Comparison of ENCODE assay signal across 1 cellular context in genomic region chr1:39691383-39692151, GRCh38.
TF ChIP-seq lines count a peak whose summit lies in the region.

TSS of gene HPCAL4 (minus strand) at chr1:39691433. CDS start at chr1:39684603, 6,830 bp downstream.

TF ChIP-seq in K562, 482 proteins besides CTCF, POLR2A, EP300 and RAD21 (continued from another document and continues in another):
- TF ChIP-seq MTA3 (IDR thresholded peaks at IDR 0.05; ENCODE audit: borderline replicate concordance) (no peak; the same call in 1 of the 2 replicates), ZNF175 (CRISPR knock-in tag; IDR thresholded peaks at IDR 0.05; ENCODE audit: low read depth) (no peak), GATAD2B (IDR thresholded peaks at IDR 0.05; ENCODE audit: borderline replicate concordance) (no peak), L3MBTL2 (IDR thresholded peaks at IDR 0.05) (peak; percentile 72), BCL6 (CRISPR knock-in tag; IDR thresholded peaks at IDR 0.05) (no peak), TFAM (CRISPR knock-in tag; conservative IDR thresholded peaks at IDR 0.05) (no peak), ZNF699 (CRISPR knock-in tag; IDR thresholded peaks at IDR 0.05; ENCODE audit: insufficient replicate concordance) (no peak), ZNF408 (CRISPR knock-in tag; IDR thresholded peaks at IDR 0.05; ENCODE audit: low read depth) (no peak), SMARCB1 (IDR thresholded peaks at IDR 0.05; ENCODE audit: insufficient read length, low read depth) (no peak), CCNT2 (IDR thresholded peaks at IDR 0.05; ENCODE audit: borderline replicate concordance, extremely low read depth, insufficient read length, low read depth, low read length) (no peak), ZBTB33 (CRISPR knock-in tag; IDR thresholded peaks at IDR 0.05) (peak; percentile 78; the same call in 1 of the 2 replicates), IRF1 (CRISPR knock-in tag; IDR thresholded peaks at IDR 0.05; ENCODE audit: borderline replicate concordance) (no peak), ZFX (CRISPR knock-in tag; IDR thresholded peaks at IDR 0.05) (no peak), RBM25 (IDR thresholded peaks at IDR 0.05; ENCODE audit: low read depth, low read length, severe bottlenecking) (peak; percentile 69), HNRNPUL1 (IDR thresholded peaks at IDR 0.05; ENCODE audit: low read length) (no peak), ARID4B (CRISPR knock-in tag; IDR thresholded peaks at IDR 0.05) (no peak), CTBP1 (IDR thresholded peaks at IDR 0.05; ENCODE audit: borderline replicate concordance) (peak; percentile 48; the same call in 1 of the 2 replicates), CBX1 (IDR thresholded peaks at IDR 0.05; ENCODE audit: low read depth) (no peak), THRA (IDR thresholded peaks at IDR 0.05) (no peak), KLF13 (tag; IDR thresholded peaks at IDR 0.05; ENCODE audit: borderline replicate concordance, low read depth) (no peak), BRD9 (IDR thresholded peaks at IDR 0.05; ENCODE audit: low read depth, partially characterized antibody) (no peak), SFPQ (IDR thresholded peaks at IDR 0.05; ENCODE audit: low read depth, low read length) (no peak), TBP (optimal IDR thresholded peaks at IDR 0.05; ENCODE audit: low read depth, low read length) (no peak), ZFP36 (IDR thresholded peaks at IDR 0.05; ENCODE audit: low read depth, low read length, partially characterized antibody) (no peak), JUNB (CRISPR knock-in tag; conservative IDR thresholded peaks at IDR 0.05) (no peak), KLF6 (CRISPR knock-in tag; IDR thresholded peaks at IDR 0.05; ENCODE audit: borderline replicate concordance) (no peak), HOXB6 (CRISPR knock-in tag; IDR thresholded peaks at IDR 0.05; ENCODE audit: borderline replicate concordance) (no peak), XRCC3 (IDR thresholded peaks at IDR 0.05) (no peak), ZBTB2 (IDR thresholded peaks at IDR 0.05) (no peak), ETS2 (tag; IDR thresholded peaks at IDR 0.05; ENCODE audit: borderline replicate concordance, poor library complexity, severe bottlenecking) (no peak), EGR1 (conservative IDR thresholded peaks at IDR 0.05) (0 out of 2 replicates have a peak, but pooled peaks have one; percentile 23), ZC3H8 (IDR thresholded peaks at IDR 0.05) (no peak), CBX2 (IDR thresholded peaks at IDR 0.05; ENCODE audit: insufficient read depth, low read length, poor library complexity, severe bottlenecking) (no peak)
- TF ChIP-seq, protein P1, sequence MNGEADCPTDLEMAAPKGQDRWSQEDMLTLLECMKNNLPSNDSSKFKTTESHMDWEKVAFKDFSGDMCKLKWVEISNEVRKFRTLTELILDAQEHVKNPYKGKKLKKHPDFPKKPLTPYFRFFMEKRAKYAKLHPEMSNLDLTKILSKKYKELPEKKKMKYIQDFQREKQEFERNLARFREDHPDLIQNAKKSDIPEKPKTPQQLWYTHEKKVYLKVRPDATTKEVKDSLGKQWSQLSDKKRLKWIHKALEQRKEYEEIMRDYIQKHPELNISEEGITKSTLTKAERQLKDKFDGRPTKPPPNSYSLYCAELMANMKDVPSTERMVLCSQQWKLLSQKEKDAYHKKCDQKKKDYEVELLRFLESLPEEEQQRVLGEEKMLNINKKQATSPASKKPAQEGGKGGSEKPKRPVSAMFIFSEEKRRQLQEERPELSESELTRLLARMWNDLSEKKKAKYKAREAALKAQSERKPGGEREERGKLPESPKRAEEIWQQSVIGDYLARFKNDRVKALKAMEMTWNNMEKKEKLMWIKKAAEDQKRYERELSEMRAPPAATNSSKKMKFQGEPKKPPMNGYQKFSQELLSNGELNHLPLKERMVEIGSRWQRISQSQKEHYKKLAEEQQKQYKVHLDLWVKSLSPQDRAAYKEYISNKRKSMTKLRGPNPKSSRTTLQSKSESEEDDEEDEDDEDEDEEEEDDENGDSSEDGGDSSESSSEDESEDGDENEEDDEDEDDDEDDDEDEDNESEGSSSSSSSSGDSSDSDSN (IDR thresholded peaks at IDR 0.05; ENCODE audit: borderline replicate concordance in 1 of 2, low read depth in 2 of 2, low read length in 2 of 2) = peak in 1 of 2 experiments; percentile 93; a peak in 1 of 4 replicates
- TF ChIP-seq, protein P2, sequence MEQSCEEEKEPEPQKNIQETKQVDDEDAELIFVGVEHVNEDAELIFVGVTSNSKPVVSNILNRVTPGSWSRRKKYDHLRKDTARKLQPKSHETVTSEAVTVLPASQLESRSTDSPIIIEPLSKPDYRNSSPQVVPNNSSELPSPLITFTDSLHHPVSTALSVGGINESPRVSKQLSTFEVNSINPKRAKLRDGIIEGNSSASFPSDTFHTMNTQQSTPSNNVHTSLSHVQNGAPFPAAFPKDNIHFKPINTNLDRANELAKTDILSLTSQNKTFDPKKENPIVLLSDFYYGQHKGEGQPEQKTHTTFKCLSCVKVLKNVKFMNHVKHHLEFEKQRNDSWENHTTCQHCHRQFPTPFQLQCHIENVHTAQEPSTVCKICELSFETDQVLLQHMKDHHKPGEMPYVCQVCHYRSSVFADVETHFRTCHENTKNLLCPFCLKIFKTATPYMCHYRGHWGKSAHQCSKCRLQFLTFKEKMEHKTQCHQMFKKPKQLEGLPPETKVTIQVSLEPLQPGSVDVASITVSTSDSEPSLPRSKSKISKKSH (CRISPR knock-in tag; IDR thresholded peaks at IDR 0.05) = no peak
- TF ChIP-seq, protein P3, sequence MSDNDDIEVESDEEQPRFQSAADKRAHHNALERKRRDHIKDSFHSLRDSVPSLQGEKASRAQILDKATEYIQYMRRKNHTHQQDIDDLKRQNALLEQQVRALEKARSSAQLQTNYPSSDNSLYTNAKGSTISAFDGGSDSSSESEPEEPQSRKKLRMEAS (CRISPR knock-in tag; IDR thresholded peaks at IDR 0.05) = no peak
- TF ChIP-seq, protein P4, sequence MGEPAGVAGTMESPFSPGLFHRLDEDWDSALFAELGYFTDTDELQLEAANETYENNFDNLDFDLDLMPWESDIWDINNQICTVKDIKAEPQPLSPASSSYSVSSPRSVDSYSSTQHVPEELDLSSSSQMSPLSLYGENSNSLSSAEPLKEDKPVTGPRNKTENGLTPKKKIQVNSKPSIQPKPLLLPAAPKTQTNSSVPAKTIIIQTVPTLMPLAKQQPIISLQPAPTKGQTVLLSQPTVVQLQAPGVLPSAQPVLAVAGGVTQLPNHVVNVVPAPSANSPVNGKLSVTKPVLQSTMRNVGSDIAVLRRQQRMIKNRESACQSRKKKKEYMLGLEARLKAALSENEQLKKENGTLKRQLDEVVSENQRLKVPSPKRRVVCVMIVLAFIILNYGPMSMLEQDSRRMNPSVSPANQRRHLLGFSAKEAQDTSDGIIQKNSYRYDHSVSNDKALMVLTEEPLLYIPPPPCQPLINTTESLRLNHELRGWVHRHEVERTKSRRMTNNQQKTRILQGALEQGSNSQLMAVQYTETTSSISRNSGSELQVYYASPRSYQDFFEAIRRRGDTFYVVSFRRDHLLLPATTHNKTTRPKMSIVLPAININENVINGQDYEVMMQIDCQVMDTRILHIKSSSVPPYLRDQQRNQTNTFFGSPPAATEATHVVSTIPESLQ (CRISPR knock-in tag; IDR thresholded peaks at IDR 0.05) = no peak
